Comparison of ENCODE assay signal across 8 cellular contexts in the genomic region with DNA sequence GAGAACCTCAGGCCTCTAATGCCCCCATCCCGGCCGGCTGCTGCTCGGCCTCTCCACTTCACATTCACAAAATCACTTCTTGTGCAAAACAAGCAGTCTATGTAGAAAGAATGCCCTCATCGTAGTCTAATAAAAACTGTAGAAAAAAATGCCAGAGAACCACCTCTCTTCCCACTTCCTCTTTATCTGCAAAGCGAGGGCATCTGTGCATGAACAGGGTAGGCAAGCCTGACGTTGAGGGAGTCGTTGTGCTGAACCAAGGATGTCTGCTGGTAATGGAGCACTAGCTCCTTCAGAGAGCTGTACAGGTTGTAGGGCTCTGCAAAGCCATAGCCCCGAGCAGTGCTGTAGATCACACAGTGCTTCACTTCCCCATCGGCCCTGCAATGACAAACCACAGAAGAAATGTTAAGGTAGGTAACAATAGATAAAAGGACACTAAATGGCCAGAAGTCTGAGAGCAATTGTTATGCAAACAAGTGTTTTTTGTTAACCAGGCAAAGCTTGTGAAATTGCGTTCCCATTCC.
DNase-seq lines count a peak whose midpoint lies in the region; ATAC-seq and TF ChIP-seq lines count a peak whose summit lies in the region.

No MANE protein-coding gene starts in this region.

- H3K9me3 Mint-ChIP-seq in naive B cell (no peaks in the 10 kb centered on the region), Calu3 (ENCODE audit: low read depth, unreplicated experiment) (no peaks in the 10 kb centered on the region)

- no peak for TF ChIP-seq POLR2A in NB4 (IDR thresholded peaks at IDR 0.05; ENCODE audit: extremely low read depth, insufficient read length)

- CTCF ChIA-PET in Calu3 (lab: Charles Lee), result no interaction called here

- H3K27me3 Mint-ChIP-seq in naive B cell (peaks cover 0 to 8% (median 0%) of the 10 kb centered on the region in 3 donors), Calu3 (ENCODE audit: unreplicated experiment) (no peaks in the 10 kb centered on the region)

- H3K36me3 Mint-ChIP-seq in naive B cell (no peaks in the 10 kb centered on the region), Calu3 (ENCODE audit: insufficient read depth, unreplicated experiment) (peaks cover 3% of the 10 kb centered on the region)

- H3K4me1 Mint-ChIP-seq in naive B cell (peaks cover 36 to 42% (median 42%) of the 10 kb centered on the region in 3 donors), Calu3 (ENCODE audit: low read depth, unreplicated experiment) (no peaks in the 10 kb centered on the region)

- peak; percentile 97 for DNase-seq in NB4 (ENCODE audit: low read depth)
- DNase-seq in naive B cell, result peak; percentile 84
- DNase-seq in middle frontal gyrus (ENCODE audit: extremely low spot score, low spot score), result no peak
- DNase-seq in retina, result no peak
- DNase-seq in left lobe of liver (ENCODE audit: low spot score), result no peak
- no peak for DNase-seq in Calu3

- intact Hi-C loops in Calu3 (cut with micrococcal nuclease; ENCODE audit: unreplicated experiment), result no loop called here

- H3K4me3 ChIP-seq in NB4 (ENCODE audit: low read depth, low read length), result no peak overlapping the region

- H3K27ac Mint-ChIP-seq in naive B cell (peak overlapping the region; percentile 69 to 92 (median 84)), Calu3 (ENCODE audit: unreplicated experiment) (no peak overlapping the region)

- no peak for TF ChIP-seq CTCF in NB4 (IDR thresholded peaks at IDR 0.05; ENCODE audit: low read depth, low read length)
- no peak for TF ChIP-seq CTCF in Calu3 (IDR thresholded peaks at IDR 0.05; ENCODE audit: unreplicated experiment)

- ATAC-seq in GM18909 (IDR thresholded peaks at IDR 0.05; ENCODE audit: poor library complexity, unreplicated experiment), result peak; percentile 92
- ATAC-seq in HG02763 (IDR thresholded peaks at IDR 0.05; ENCODE audit: unreplicated experiment), result peak; percentile 82
- ATAC-seq in naive B cell (ENCODE audit: low read depth in 2 of 2), result peak; percentile 99 to 100
- no peak for ATAC-seq in left lobe of liver

- H3K4me3 Mint-ChIP-seq in naive B cell (peak overlapping the region; percentile 7 to 89 (median 74)), Calu3 (ENCODE audit: low read depth, unreplicated experiment) (no peak overlapping the region)

- no TSS peak for BruUV-seq in Calu3 (replicated peaks; lab: Mats Ljungman, UMichigan)

Comparison
In these comparisons a context has a peak if more than half of its experiments do, and no peak if none do; other contexts are left out.
1. DNase-seq: peak in NB4 (single experiment) and naive B cell (single experiment); none in middle frontal gyrus (single experiment), retina (single experiment), left lobe of liver (single experiment) and Calu3 (single experiment).